ENCODE assay signal across 33 cellular contexts in genomic region chr12:28973491-28973890, GRCh38.
"Had no signal": no experiment of that assay in that cellular context is flagged by ENCODE, and none has a peak within 500 bp of the region (broad histone marks: within the 10 kb centered on the region; RNA-seq: fewer than 3 reads in every experiment).

No MANE protein-coding gene starts in this region.

- DNase-seq: activated B cell treated with CpG ODN at 0.5 μM for 24 hours; activated CD4-positive, alpha-beta T cell treated with anti-CD3 and anti-CD28 coated beads for 48 hours; activated CD4-positive, alpha-beta T cell treated with anti-CD3 and anti-CD28 coated beads, Interleukin-2, amount 50 U/mL, for 4 hours; activated CD4-positive, CD25-positive, alpha-beta regulatory T cell treated with anti-CD3 and anti-CD28 coated beads, Interleukin-2, amount 50 U/mL, for 72 hours; activated CD8-positive, alpha-beta T cell treated with anti-CD3 and anti-CD28 coated beads, Interleukin-2, amount 10 ng/mL, durations not matched to agents 7 days and 5 days; activated gamma-delta T cell; activated naive CD4-positive, alpha-beta T cell treated with Interleukin-2 at 50 U/mL for 16 hours; activated naive CD8-positive, alpha-beta T cell treated with anti-CD3 and anti-CD28 coated beads, Interleukin-2, amount 10 ng/mL, durations not matched to agents 7 days and 5 days; activated T-cell treated with anti-CD3 and anti-CD28 coated beads, Interleukin-2, amount 50 U/mL, for 24 hours; amygdala; central memory CD4-positive, alpha-beta T cell; Karpas-422; KBM-7; NCI-H1048; NCI-H1105 treated with DMSO at 0.1 percent for 48 hours; NCI-H1436; NCI-H1694; NCI-H1930; NCI-H2081 treated with DMSO at 0.1 percent for 48 hours; NCI-H345; NCI-H524 treated with DMSO at 0.1 percent for 48 hours; PC-3; Peyer's patch; SIG-M5; SW 1271; T-helper 1 cell; T-helper 2 cell; T-helper 9 cell had no signal

- H3K27ac ChIP-seq: ascending aorta, Peyer's patch, RWPE1, VCaP had no signal

- FAIRE-seq: bronchial epithelial cell had no signal

- ATAC-seq: activated CD8-positive, alpha-beta T cell treated with anti-CD3 and anti-CD28 coated beads, Interleukin-2, amount 10 ng/mL, durations not matched to agents 7 days and 5 days; PC-3; Right ventricle myocardium inferior had no signal

- H3K36me3 ChIP-seq: ascending aorta, Peyer's patch had no signal

- H3K27me3 ChIP-seq: ascending aorta, Peyer's patch had no signal

- H3K4me3 ChIP-seq: ascending aorta, Peyer's patch had no signal

- H3K9me3 ChIP-seq: ascending aorta, Peyer's patch had no signal

- H3K4me1 ChIP-seq: ascending aorta, Peyer's patch had no signal
